In genomic region chr11:61816736-61817455, GRCh38 we compare ENCODE assay signal across 8 cellular contexts. TPM values are rescaled to one million over a fixed set of nuclear protein-coding genes. Genes with fewer than 3 reads are reported as not detected.
DNase-seq lines count a peak whose midpoint lies in the region; ATAC-seq, FAIRE-seq and TF ChIP-seq lines count a peak whose summit lies in the region.

Gene FADS1, minus strand, starts transcription at chr11:61817003. Its CDS starts 74 bp downstream, at chr11:61816929.

- peaks cover 0 to 12% of the 10 kb centered on the region in 2 experiments for H3K36me3 ChIP-seq in SK-N-SH (replicated peaks in 1 of 2; ENCODE audit: control insufficient read depth in 1 of 2, insufficient read depth in 2 of 2, low read length in 1 of 2)
- peaks cover 8% of the 10 kb centered on the region for H3K36me3 ChIP-seq in thoracic aorta

- peaks cover 21 to 26% of the 10 kb centered on the region in 2 donors for H3K36me3 Mint-ChIP-seq in activated naive CD4-positive, alpha-beta T cell treated with anti-CD3 and anti-CD28 coated beads, Interleukin-2, amount 50 U/mL, for 72 hours

- FAIRE-seq in H54 (lab: Jason Lieb, UNC): no peak

- TF ChIP-seq RAD21 in SK-N-SH (IDR thresholded peaks at IDR 0.05; ENCODE audit: low read length): peak; percentile 36

- CTCF ChIA-PET in SK-N-SH (lab: Yijun Ruan, JAX): interaction anchor here (0.6 to 10.5 kb wide), 9 partner anchors 9 to 291 kb away, joined by 3 to 149 read pairs (median 5); partner anchors contain the start of genes FADS2, FEN1 and TMEM258

- H3K9me3 ChIP-seq in SK-N-SH (no peaks in the 10 kb centered on the region), thoracic aorta (no peaks in the 10 kb centered on the region)

- peak within 1 kb of the TSS; percentile 88 to 98 for H3K27ac ChIP-seq in SK-N-SH (ENCODE audit: low read depth in 2 of 2, low read length in 1 of 2)
- H3K27ac ChIP-seq in thoracic aorta: peak within 1 kb of the TSS; percentile 99 to 100

- H3K4me1 ChIP-seq in SK-N-SH (ENCODE audit: control insufficient read depth in 1 of 2, insufficient read depth in 2 of 2, low read depth in 1 of 2, low read length in 1 of 2) (peaks cover 17 to 19% of the 10 kb centered on the region in 2 experiments; a peak in 3 of 4 replicates), thoracic aorta (ENCODE audit: control insufficient read depth in 1 of 2, low read depth in 2 of 2) (peaks cover 13 to 28% of the 10 kb centered on the region in 2 donors)

- H3K79me2 ChIP-seq in SK-N-SH (ENCODE audit: insufficient read depth): peaks cover 16% of the 10 kb centered on the region; the same call in 1 of the 2 replicates

- POLR2A ChIA-PET in SK-N-SH (lab: Yijun Ruan, JAX): interaction anchor here (0.8 to 4.9 kb wide), 8 partner anchors 11 to 388 kb away, joined by 3 to 84 read pairs (median 6); partner anchors contain the start of genes CPSF7, FADS2, FEN1 and TMEM258

- no peaks in the 10 kb centered on the region for H3K9me2 ChIP-seq in SK-N-SH

- H3K27ac Mint-ChIP-seq in activated naive CD4-positive, alpha-beta T cell treated with anti-CD3 and anti-CD28 coated beads, Interleukin-2, amount 50 U/mL, for 72 hours: peak within 1 kb of the TSS; percentile 82 to 91

- peak; percentile 64 for TF ChIP-seq POLR2A in H54 (IDR thresholded peaks at IDR 0.05; ENCODE audit: low read depth, low read length)

- peak within 1 kb of the TSS; percentile 98 for H3K4me2 ChIP-seq in SK-N-SH

- WGBS in SK-N-SH (ENCODE audit: low lambda C conversion rate): 7% methylated on average over 7 of the region's 73 CpGs

- H3K9me3 Mint-ChIP-seq in activated naive CD4-positive, alpha-beta T cell treated with anti-CD3 and anti-CD28 coated beads, Interleukin-2, amount 50 U/mL, for 72 hours: no peaks in the 10 kb centered on the region

- peak within 1 kb of the TSS; percentile 81 for H3K9ac ChIP-seq in SK-N-SH

- DNase-seq in EL (peak; percentile 97), H54 (ENCODE audit: insufficient read length, low spot score) (peak; percentile 95), MV-4-11 (lab: John Stamatoyannopoulos, UW) (peak; percentile 95), SK-N-SH (peak; percentile 95), glomerular endothelial cell (ENCODE audit: extremely low read depth, low read depth, low spot score) (no peak), nucleus accumbens (lab: John Stamatoyannopoulos, UW) (peak in 55 of 56 donors; percentile 55 to 97 (median 89)), thoracic aorta (ENCODE audit: low spot score) (peak; percentile 61)
- DNase-seq in activated naive CD4-positive, alpha-beta T cell treated with anti-CD3 and anti-CD28 coated beads, Interleukin-2, amount 50 U/mL, for 72 hours (ENCODE audit: low spot score in 2 of 2): peak; percentile 85

- peaks cover 30% of the 10 kb centered on the region for H3F3A ChIP-seq in SK-N-SH (replicated peaks; ENCODE audit: insufficient read depth)

- no peaks in the 10 kb centered on the region for H3K27me3 ChIP-seq in SK-N-SH (ENCODE audit: insufficient read depth)
- no peaks in the 10 kb centered on the region for H3K27me3 ChIP-seq in thoracic aorta (replicated peaks; ENCODE audit: insufficient read depth)

- peak; percentile 66 to 81 for ATAC-seq in activated naive CD4-positive, alpha-beta T cell treated with anti-CD3 and anti-CD28 coated beads, Interleukin-2, amount 50 U/mL, for 72 hours
- ATAC-seq in thoracic aorta (ENCODE audit: insufficient number of reproducible peaks, low FRiP score, low read depth): peak; percentile 23

- H4K20me1 ChIP-seq in SK-N-SH (ENCODE audit: insufficient read depth): no peaks in the 10 kb centered on the region

- no peak for TF ChIP-seq EP300 in SK-N-SH (IDR thresholded peaks at IDR 0.05; ENCODE audit: borderline replicate concordance in 1 of 2, low read depth in 1 of 2, low read length in 1 of 2)

- H2AFZ ChIP-seq in SK-N-SH (ENCODE audit: low read depth): peak within 1 kb of the TSS; percentile 91

- H3K4me3 ChIP-seq in SK-N-SH (ENCODE audit: low read depth in 2 of 2, low read length in 1 of 2) (peak within 1 kb of the TSS; percentile 83 to 87), thoracic aorta (peak within 1 kb of the TSS; percentile 92)

- TF ChIP-seq CTCF in SK-N-SH (IDR thresholded peaks at IDR 0.05) (peak; percentile 63), thoracic aorta (IDR thresholded peaks at IDR 0.05) (peak; percentile 57)

TF ChIP-seq in SK-N-SH, 30 proteins besides CTCF, POLR2A, EP300 and RAD21 (continues in another document):
- peak; percentile 17; the same call in 1 of the 2 replicates for TF ChIP-seq RFX5 (IDR thresholded peaks at IDR 0.05; ENCODE audit: low read length)
- TF ChIP-seq GABPA (IDR thresholded peaks at IDR 0.05; ENCODE audit: low read depth): no peak
- no peak for TF ChIP-seq MEF2A (IDR thresholded peaks at IDR 0.05; ENCODE audit: borderline replicate concordance, low read depth)
- peak; percentile 85; the same call in 1 of the 2 replicates for TF ChIP-seq POLR2AphosphoS5 (IDR thresholded peaks at IDR 0.05; ENCODE audit: low read depth, low read length)
- TF ChIP-seq ZBTB33 (IDR thresholded peaks at IDR 0.05; ENCODE audit: borderline replicate concordance, low read depth): peak; percentile 91
- no peak; the same call in 1 of the 2 replicates for TF ChIP-seq SMC3 (IDR thresholded peaks at IDR 0.05; ENCODE audit: low read depth, low read length)
- peak; percentile 97 for TF ChIP-seq SIN3A (IDR thresholded peaks at IDR 0.05; ENCODE audit: borderline replicate concordance, low read depth, low read length)
- no peak for TF ChIP-seq USF2 (IDR thresholded peaks at IDR 0.05; ENCODE audit: borderline replicate concordance, low read depth, low read length)
- peak; percentile 71 for TF ChIP-seq TAF1 (IDR thresholded peaks at IDR 0.05; ENCODE audit: borderline replicate concordance, low read depth, low read length)
- no peak for TF ChIP-seq JUND (IDR thresholded peaks at IDR 0.05)
- peak; percentile 37; the same call in 1 of the 2 replicates for TF ChIP-seq NFIC (IDR thresholded peaks at IDR 0.05; ENCODE audit: borderline replicate concordance)
- TF ChIP-seq PBX3 (IDR thresholded peaks at IDR 0.05): peak; percentile 44; the same call in 1 of the 2 replicates
- TF ChIP-seq TEAD4 (IDR thresholded peaks at IDR 0.05; ENCODE audit: borderline replicate concordance, insufficient read depth): no peak
- TF ChIP-seq FOXJ3 (CRISPR knock-in tag; IDR thresholded peaks at IDR 0.05): no peak
- no peak for TF ChIP-seq RCOR1 (IDR thresholded peaks at IDR 0.05; ENCODE audit: low read length)
- no peak for TF ChIP-seq GATA2 (CRISPR knock-in tag; IDR thresholded peaks at IDR 0.05)
- TF ChIP-seq RXRA (IDR thresholded peaks at IDR 0.05; ENCODE audit: borderline replicate concordance, low read depth): no peak
- TF ChIP-seq EZH2phosphoT487 (IDR thresholded peaks at IDR 0.05; ENCODE audit: borderline replicate concordance, low read depth): no peak
- TF ChIP-seq MXI1 (IDR thresholded peaks at IDR 0.05; ENCODE audit: low read depth, low read length): peak; percentile 79
- peak; percentile 93 for TF ChIP-seq MAX (IDR thresholded peaks at IDR 0.05; ENCODE audit: low read depth)

RNA-seq across cellular contexts. Expression of gene FADS1, which starts in this region (rescaled TPM):
- polyA plus RNA-seq in SK-N-SH (2012; rRNA removed): 20.6 and 26.4 TPM in 2 replicates
- 13.8 and 18.5 TPM in 2 replicates for polyA plus RNA-seq in SK-N-SH (2012; cell fraction: cytosol; rRNA removed)
- polyA plus RNA-seq in SK-N-SH (2012; cell fraction: nucleus; rRNA removed): 17.8 and 27.8 TPM in 2 replicates
- 10 to 100 TPM; 16.1 to 28.9 TPM for total RNA-seq in activated naive CD4-positive, alpha-beta T cell treated with anti-CD3 and anti-CD28 coated beads, Interleukin-2, amount 50 U/mL, for 72 hours
- 44.5 and 64.7 TPM in 2 replicates for total RNA-seq in glomerular endothelial cell
- total RNA-seq in thoracic aorta: 10 to 100 TPM; 39.0 to 52.9 TPM
